In the genomic region with DNA sequence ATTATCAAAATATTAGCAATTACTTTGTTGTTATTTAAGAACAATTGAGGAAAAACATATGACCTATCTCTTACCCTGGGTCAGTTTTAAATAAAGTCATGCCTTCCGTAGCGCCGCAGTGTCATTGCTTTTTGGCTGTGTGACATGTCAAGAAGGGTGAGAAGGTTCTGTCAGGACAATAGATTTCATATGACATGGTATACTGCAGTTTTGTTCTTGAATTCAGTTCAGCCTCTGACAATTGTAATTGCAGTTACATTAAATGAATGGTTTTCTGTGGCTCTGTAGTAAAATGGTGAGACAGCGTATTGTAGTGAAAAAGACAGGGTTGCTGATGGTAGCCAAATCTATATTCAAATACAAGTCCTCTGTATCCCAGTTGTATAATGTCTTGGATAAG, we compare ENCODE assay signal across 33 cellular contexts.
DNase-seq lines count a peak whose midpoint lies in the region; ATAC-seq, FAIRE-seq and TF ChIP-seq lines count a peak whose summit lies in the region.
"Had no signal": no experiment of that assay in that cellular context is flagged by ENCODE, and none has a peak within 500 bp of the region (broad histone marks: within the 10 kb centered on the region; RNA-seq: fewer than 3 reads in every experiment).

No MANE protein-coding gene starts in this region.

- intact Hi-C loops in HepG2 (cut with micrococcal nuclease; ENCODE audit: unreplicated experiment), result no loop called here
- intact Hi-C loops in right lobe of liver (cut with DNase I), result no loop called here
- intact Hi-C loops in CD14-positive monocyte (cut with micrococcal nuclease), result no loop called here

- FAIRE-seq in HepG2 (lab: Jason Lieb, UNC), result no peak
- FAIRE-seq: A549, D721Med had no signal

- H2AFZ ChIP-seq in HepG2 (ENCODE audit: low read length) (peak overlapping the region; percentile 78), neural cell (ENCODE audit: low read depth, low read length) (no peak overlapping the region)

- BruUV-seq in HepG2 (replicated peaks; lab: Mats Ljungman, UMichigan), result no TSS peak

- POLR2A ChIA-PET in HepG2 (lab: Yijun Ruan, JAX), result no interaction called here

- 32% methylated on average over 4 of the region's 4 CpGs for WGBS in HepG2 (ENCODE audit: low lambda C conversion rate)
- 67% methylated on average over 4 of the region's 4 CpGs for WGBS in right lobe of liver (ENCODE audit: insufficient coverage, low coverage, low lambda C conversion rate, missing lambda C conversion rate)

- in situ Hi-C loops in HepG2 (cut with HindIII; ENCODE audit: extremely low pct_ligation_motif_present, low pct_unique_long_range_greater_than_20kb), result no loop called here

- no peaks in the 10 kb centered on the region for H4K20me1 ChIP-seq in HepG2 (ENCODE audit: insufficient read depth, low read length)
- no peaks in the 10 kb centered on the region for H4K20me1 ChIP-seq in neural cell (ENCODE audit: insufficient read depth)
- H4K20me1 ChIP-seq: BLaER1; BLaER1 treated with 17β-estradiol and CSF1 and Interleukin-3, amounts not matched to agents 10 nM and 100 nM had no signal

- H3F3A ChIP-seq in neural cell (ENCODE audit: insufficient read depth, low read length, poor library complexity, severe bottlenecking), result no peaks in the 10 kb centered on the region

- TF ChIP-seq POLR2A in HepG2 (IDR thresholded peaks at IDR 0.05; ENCODE audit: insufficient read depth in 1 of 2, low read depth in 2 of 2, low read length in 2 of 2) (no peak), right lobe of liver (IDR thresholded peaks at IDR 0.05) (no peak)

- no peak for TF ChIP-seq CTCF in HepG2 (CRISPR knock-in tag; IDR thresholded peaks at IDR 0.05)
- no peak for TF ChIP-seq CTCF in right lobe of liver (IDR thresholded peaks at IDR 0.05)
- TF ChIP-seq CTCF in neural cell (IDR thresholded peaks at IDR 0.05; ENCODE audit: poor library complexity, severe bottlenecking), result no peak
- no peak for TF ChIP-seq CTCF in CD14-positive monocyte (IDR thresholded peaks at IDR 0.05)

- H3K27ac ChIP-seq in HepG2 (ENCODE audit: extremely low read length, insufficient read depth, low read length), result no peak overlapping the region
- H3K27ac ChIP-seq in right lobe of liver, result no peak overlapping the region
- peak overlapping the region; percentile 64 for H3K27ac ChIP-seq in neural cell (ENCODE audit: low read length)
- H3K27ac ChIP-seq: 22Rv1; A549; BLaER1; BLaER1 treated with 17β-estradiol and CSF1 and Interleukin-3, amounts not matched to agents 10 nM and 100 nM; C4-2B had no signal

- H3K27me3 Mint-ChIP-seq in CD14-positive monocyte (ENCODE audit: low read depth in 3 of 3), result peaks cover 0 to 1% (median 0%) of the 10 kb centered on the region in 3 donors
- H3K27me3 Mint-ChIP-seq: B cell; CD4-positive, alpha-beta memory T cell; CD4-positive, alpha-beta T cell; CD4-positive, CD25-positive, alpha-beta regulatory T cell; CD8-positive, alpha-beta memory T cell had no signal

- ATAC-seq in HepG2, result no peak
- no peak for ATAC-seq in right lobe of liver
- ATAC-seq in HG03565 (IDR thresholded peaks at IDR 0.05; ENCODE audit: unreplicated experiment), result no peak
- ATAC-seq: A549; CD8-positive, alpha-beta T cell had no signal

- TF ChIP-seq RAD21 in HepG2 (CRISPR knock-in tag; IDR thresholded peaks at IDR 0.05) (no peak), neural cell (conservative IDR thresholded peaks at IDR 0.05) (no peak)

- H3K79me2 ChIP-seq in HepG2 (ENCODE audit: insufficient read depth, low read length) (no peaks in the 10 kb centered on the region), neural cell (replicated peaks; ENCODE audit: insufficient read depth, low read length) (no peaks in the 10 kb centered on the region)

- H3K4me3 ChIP-seq in HepG2 (replicated peaks in 1 of 3; ENCODE audit: insufficient read depth in 1 of 3, low read depth in 2 of 3, low read length in 3 of 3) (no peak overlapping the region), right lobe of liver (no peak overlapping the region), neural cell (ENCODE audit: low read length) (no peak overlapping the region)
- H3K4me3 ChIP-seq: A549; BLaER1; BLaER1 treated with 17β-estradiol and CSF1 and Interleukin-3, amounts not matched to agents 10 nM and 100 nM had no signal

- no peak for TF ChIP-seq EP300 in HepG2 (IDR thresholded peaks at IDR 0.05; ENCODE audit: low read depth in 2 of 2, low read length in 2 of 2)
- no peak for TF ChIP-seq EP300 in HepG2 (CRISPR knock-in tag; IDR thresholded peaks at IDR 0.05; ENCODE audit: borderline replicate concordance)
- TF ChIP-seq EP300 in neural cell (conservative IDR thresholded peaks at IDR 0.05; ENCODE audit: poor library complexity, severe bottlenecking), result peak; percentile 94

- H3K4me1 ChIP-seq in HepG2 (ENCODE audit: insufficient read depth, low read length), result no peaks in the 10 kb centered on the region
- no peaks in the 10 kb centered on the region for H3K4me1 ChIP-seq in right lobe of liver
- H3K4me1 ChIP-seq: A549; BE2C; BLaER1; BLaER1 treated with 17β-estradiol and CSF1 and Interleukin-3, amounts not matched to agents 10 nM and 100 nM; Caco-2 had no signal

- H3K4me3 Mint-ChIP-seq in CD14-positive monocyte, result no peak overlapping the region
- H3K4me3 Mint-ChIP-seq: B cell; CD4-positive, alpha-beta memory T cell; CD4-positive, alpha-beta T cell; CD4-positive, CD25-positive, alpha-beta regulatory T cell; CD8-positive, alpha-beta memory T cell; CD8-positive, alpha-beta T cell had no signal

- CTCF ChIA-PET in HepG2 (lab: Yijun Ruan, JAX; ENCODE audit: low intra/inter-chr PET ratio, low total read pairs), result no interaction called here

- H3K9me3 ChIP-seq in HepG2 (ENCODE audit: low read length) (no peaks in the 10 kb centered on the region), right lobe of liver (no peaks in the 10 kb centered on the region), neural cell (ENCODE audit: low read length) (no peaks in the 10 kb centered on the region)
- H3K9me3 ChIP-seq: A549; BE2C; BLaER1; BLaER1 treated with 17β-estradiol and CSF1 and Interleukin-3, amounts not matched to agents 10 nM and 100 nM; Caco-2 had no signal

- no peak for DNase-seq in HepG2 (ENCODE audit: low spot score)
- no peak for DNase-seq in right lobe of liver
- DNase-seq in cerebellar cortex (ENCODE audit: low spot score), result peak; percentile 10
- no peak for DNase-seq in CD14-positive monocyte (ENCODE audit: low spot score)
- DNase-seq: 8988T; ACHN; AML-193; BE2C; C1 segment of cervical spinal cord; Caco-2; Calu3; CD4-positive, alpha-beta memory T cell; CD4-positive, alpha-beta T cell; CD4-positive, CD25-positive, alpha-beta regulatory T cell; CD8-positive, alpha-beta memory T cell; CD8-positive, alpha-beta T cell; COR-L47; DMS 273 treated with DMSO at 0.1 percent for 48 hours; DMS153; DMS53; DMS79; DMS79 treated with DMSO at 0.1 percent for 48 hours; DND-41; EL had no signal

- H3K27me3 ChIP-seq in HepG2 (ENCODE audit: control insufficient read depth in 1 of 2, insufficient read depth in 2 of 2, low read length in 2 of 2), result no peaks in the 10 kb centered on the region
- no peaks in the 10 kb centered on the region for H3K27me3 ChIP-seq in right lobe of liver
- no peaks in the 10 kb centered on the region for H3K27me3 ChIP-seq in neural cell (ENCODE audit: insufficient read depth, low read depth, low read length)
- H3K27me3 ChIP-seq: BE2C; BLaER1; BLaER1 treated with 17β-estradiol and CSF1 and Interleukin-3, amounts not matched to agents 10 nM and 100 nM had no signal

- H3K36me3 Mint-ChIP-seq in CD14-positive monocyte, result no peaks in the 10 kb centered on the region
- H3K36me3 Mint-ChIP-seq: CD4-positive, alpha-beta memory T cell; CD4-positive, CD25-positive, alpha-beta regulatory T cell; CD8-positive, alpha-beta memory T cell; CD8-positive, alpha-beta T cell had no signal

- H3K9ac ChIP-seq in HepG2 (ENCODE audit: insufficient read depth, low read depth, low read length) (no peak overlapping the region), neural cell (ENCODE audit: low read length) (no peak overlapping the region)
- H3K9ac ChIP-seq: BLaER1; BLaER1 treated with 17β-estradiol and CSF1 and Interleukin-3, amounts not matched to agents 10 nM and 100 nM had no signal

- H3K4me2 ChIP-seq in HepG2 (ENCODE audit: low read depth, low read length) (no peak overlapping the region), neural cell (ENCODE audit: low read length) (no peak overlapping the region)
- H3K4me2 ChIP-seq: A549; BLaER1; BLaER1 treated with 17β-estradiol and CSF1 and Interleukin-3, amounts not matched to agents 10 nM and 100 nM had no signal

- no peak overlapping the region for H3K27ac Mint-ChIP-seq in CD14-positive monocyte
- H3K27ac Mint-ChIP-seq: B cell; CD4-positive, alpha-beta memory T cell; CD4-positive, alpha-beta T cell; CD4-positive, CD25-positive, alpha-beta regulatory T cell; CD8-positive, alpha-beta memory T cell; CD8-positive, alpha-beta T cell had no signal

- no peaks in the 10 kb centered on the region for H3K9me2 ChIP-seq in neural cell (ENCODE audit: insufficient read depth, low read length)

- no peaks in the 10 kb centered on the region for H3K4me1 Mint-ChIP-seq in CD14-positive monocyte
- H3K4me1 Mint-ChIP-seq: B cell; CD4-positive, alpha-beta memory T cell; CD4-positive, CD25-positive, alpha-beta regulatory T cell; CD8-positive, alpha-beta memory T cell had no signal

- H3K36me3 ChIP-seq in HepG2 (replicated peaks in 1 of 2; ENCODE audit: control insufficient read depth in 1 of 2, insufficient read depth in 2 of 2, low read length in 2 of 2) (no peaks in the 10 kb centered on the region), right lobe of liver (no peaks in the 10 kb centered on the region), neural cell (ENCODE audit: insufficient read depth, low read length) (no peaks in the 10 kb centered on the region)
- H3K36me3 ChIP-seq: BE2C; BLaER1; BLaER1 treated with 17β-estradiol and CSF1 and Interleukin-3, amounts not matched to agents 10 nM and 100 nM had no signal

- H3K9me3 Mint-ChIP-seq in CD14-positive monocyte, result peaks cover 0 to 6% (median 2%) of the 10 kb centered on the region in 7 donors

TF ChIP-seq in neural cell, 6 proteins besides CTCF, POLR2A, EP300 and RAD21:
- TF ChIP-seq EZH2 (IDR thresholded peaks at IDR 0.05; ENCODE audit: borderline replicate concordance, insufficient read depth, low read length, poor library complexity, severe bottlenecking) (no peak), POLR2AphosphoS5 (IDR thresholded peaks at IDR 0.05) (peak; percentile 69)
